Comparison of ENCODE assay signal across 24 cellular contexts in the genomic region with DNA sequence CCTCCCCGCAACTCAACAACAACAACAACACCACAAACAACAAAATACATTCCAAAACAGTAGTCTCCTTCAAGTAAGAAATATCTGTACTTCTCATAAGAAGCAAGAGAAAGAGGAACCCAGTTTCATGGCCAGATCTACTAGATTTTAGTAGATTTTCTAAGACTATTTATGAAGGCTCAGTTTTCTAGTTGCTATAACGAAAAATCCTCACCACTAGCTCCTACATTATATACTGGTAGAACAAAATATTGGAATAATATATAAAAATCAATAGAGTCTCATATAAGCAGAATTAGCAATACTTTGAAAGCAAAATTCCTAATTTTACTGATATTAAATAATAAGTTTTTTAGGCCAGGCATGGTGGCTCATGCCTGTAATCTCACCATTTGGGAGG.
DNase-seq lines count a peak whose midpoint lies in the region; ATAC-seq, FAIRE-seq and TF ChIP-seq lines count a peak whose summit lies in the region.
"Had no signal": no experiment of that assay in that cellular context is flagged by ENCODE, and none has a peak within 500 bp of the region (broad histone marks: within the 10 kb centered on the region; RNA-seq: fewer than 3 reads in every experiment).

No MANE protein-coding gene starts in this region.

- H3K27me3 Mint-ChIP-seq in dendritic cell treated with granulocyte-macrophage colony-stimulating factor and Interleukin-4, amounts not matched to agents 40 ng/mL and 50 ng/mL, for 4 days = no peaks in the 10 kb centered on the region
- H3K27me3 Mint-ChIP-seq: B cell; CD4-positive, alpha-beta memory T cell; CD8-positive, alpha-beta memory T cell had no signal

- H3K4me3 ChIP-seq in BLaER1 = no peak overlapping the region
- H3K4me3 ChIP-seq in HepG2 (replicated peaks in 1 of 3; ENCODE audit: insufficient read depth in 1 of 3, low read depth in 2 of 3, low read length in 3 of 3) = no peak overlapping the region
- H3K4me3 ChIP-seq in vagina = no peak overlapping the region
- H3K4me3 ChIP-seq: A549, GM12878 had no signal

- intact Hi-C loops in dendritic cell treated with granulocyte-macrophage colony-stimulating factor and Interleukin-4, amounts not matched to agents 40 ng/mL and 50 ng/mL, for 4 days (cut with micrococcal nuclease) = no loop called here
- intact Hi-C loops in HepG2 (cut with micrococcal nuclease; ENCODE audit: unreplicated experiment) (loop anchor here (1.0 to 10.0 kb wide), 2 partner anchors 262 to 685 kb away; no protein-coding TSS in a partner anchor), vagina (cut with DNase I) (no loop called here)

- TF ChIP-seq POLR2A in HepG2 (IDR thresholded peaks at IDR 0.05; ENCODE audit: insufficient read depth in 1 of 2, low read depth in 2 of 2, low read length in 2 of 2) (no peak), vagina (IDR thresholded peaks at IDR 0.05) (no peak)

- H3K36me3 ChIP-seq in BLaER1 (no peaks in the 10 kb centered on the region; the same call in 1 of the 2 replicates), HepG2 (replicated peaks in 1 of 2; ENCODE audit: control insufficient read depth in 1 of 2, insufficient read depth in 2 of 2, low read length in 2 of 2) (no peaks in the 10 kb centered on the region), vagina (peaks cover 0 to 11% of the 10 kb centered on the region in 2 donors)

- peak overlapping the region; percentile 19 for H3K27ac Mint-ChIP-seq in dendritic cell treated with granulocyte-macrophage colony-stimulating factor and Interleukin-4, amounts not matched to agents 40 ng/mL and 50 ng/mL, for 4 days
- H3K27ac Mint-ChIP-seq: B cell; CD4-positive, alpha-beta memory T cell had no signal

- no peaks in the 10 kb centered on the region for H3K4me1 Mint-ChIP-seq in dendritic cell treated with granulocyte-macrophage colony-stimulating factor and Interleukin-4, amounts not matched to agents 40 ng/mL and 50 ng/mL, for 4 days (ENCODE audit: low read depth)
- H3K4me1 Mint-ChIP-seq: B cell; CD4-positive, alpha-beta memory T cell had no signal

- BruUV-seq in HepG2 (replicated peaks; lab: Mats Ljungman, UMichigan) = no TSS peak

- H3K36me3 Mint-ChIP-seq in dendritic cell treated with granulocyte-macrophage colony-stimulating factor and Interleukin-4, amounts not matched to agents 40 ng/mL and 50 ng/mL, for 4 days (ENCODE audit: low read depth) = peaks cover 51% of the 10 kb centered on the region

- H3K9ac ChIP-seq in BLaER1 (no peak overlapping the region), HepG2 (ENCODE audit: insufficient read depth, low read depth, low read length) (no peak overlapping the region)

- no peaks in the 10 kb centered on the region for H3K27me3 ChIP-seq in BLaER1
- H3K27me3 ChIP-seq in HepG2 (ENCODE audit: control insufficient read depth in 1 of 2, insufficient read depth in 2 of 2, low read length in 2 of 2) = no peaks in the 10 kb centered on the region
- no peaks in the 10 kb centered on the region for H3K27me3 ChIP-seq in vagina

- no peak for TF ChIP-seq CTCF in HepG2 (CRISPR knock-in tag; IDR thresholded peaks at IDR 0.05)
- no peak for TF ChIP-seq CTCF in vagina (IDR thresholded peaks at IDR 0.05)

- TF ChIP-seq EP300 in HepG2 (IDR thresholded peaks at IDR 0.05; ENCODE audit: low read depth in 2 of 2, low read length in 2 of 2) (no peak), HepG2 (CRISPR knock-in tag; IDR thresholded peaks at IDR 0.05; ENCODE audit: borderline replicate concordance) (no peak)

- H3K4me1 ChIP-seq in BLaER1 = peaks cover 6% of the 10 kb centered on the region
- H3K4me1 ChIP-seq in HepG2 (ENCODE audit: insufficient read depth, low read length) = no peaks in the 10 kb centered on the region
- peaks cover 6% of the 10 kb centered on the region for H3K4me1 ChIP-seq in vagina

- no peaks in the 10 kb centered on the region for H3K79me2 ChIP-seq in HepG2 (ENCODE audit: insufficient read depth, low read length)

- no peak for ATAC-seq in HepG2
- ATAC-seq: A549, GM12878 had no signal

- FAIRE-seq in TTC549 (lab: Jason Lieb, UNC) = peak; percentile 36
- FAIRE-seq in HepG2 (lab: Jason Lieb, UNC) = no peak
- FAIRE-seq: A549, GM12878, GM12892, GM18507 had no signal

- no peak for TF ChIP-seq RAD21 in HepG2 (CRISPR knock-in tag; IDR thresholded peaks at IDR 0.05)

- CTCF ChIA-PET in HepG2 (lab: Yijun Ruan, JAX; ENCODE audit: low intra/inter-chr PET ratio, low total read pairs) = no interaction called here

- no peak overlapping the region for H2AFZ ChIP-seq in HepG2 (ENCODE audit: low read length)

- in situ Hi-C loops in HepG2 (cut with HindIII; ENCODE audit: extremely low pct_ligation_motif_present, low pct_unique_long_range_greater_than_20kb) = loop anchor here (10.0 kb wide), 1 partner anchor 265 kb away; no protein-coding TSS in a partner anchor

- H3K27ac ChIP-seq in BLaER1 = no peak overlapping the region
- H3K27ac ChIP-seq in HepG2 (ENCODE audit: extremely low read length, insufficient read depth, low read length) = no peak overlapping the region
- H3K27ac ChIP-seq in vagina = no peak overlapping the region
- H3K27ac ChIP-seq: 22Rv1, A549, C4-2B had no signal

- no peaks in the 10 kb centered on the region for H3K9me3 ChIP-seq in BLaER1
- no peaks in the 10 kb centered on the region for H3K9me3 ChIP-seq in HepG2 (ENCODE audit: low read length)
- no peaks in the 10 kb centered on the region for H3K9me3 ChIP-seq in vagina
- H3K9me3 ChIP-seq: A549 had no signal

- WGBS in HepG2 (ENCODE audit: low lambda C conversion rate) = 88% methylated on average over 2 of the region's 2 CpGs

- H3K4me2 ChIP-seq in BLaER1 = peak overlapping the region; percentile 53
- no peak overlapping the region for H3K4me2 ChIP-seq in HepG2 (ENCODE audit: low read depth, low read length)
- H3K4me2 ChIP-seq: A549 had no signal

- POLR2A ChIA-PET in HepG2 (lab: Yijun Ruan, JAX) = no interaction called here

- no peaks in the 10 kb centered on the region for H4K20me1 ChIP-seq in BLaER1
- H4K20me1 ChIP-seq in HepG2 (ENCODE audit: insufficient read depth, low read length) = no peaks in the 10 kb centered on the region

- no peak overlapping the region for H3K4me3 Mint-ChIP-seq in dendritic cell treated with granulocyte-macrophage colony-stimulating factor and Interleukin-4, amounts not matched to agents 40 ng/mL and 50 ng/mL, for 4 days
- H3K4me3 Mint-ChIP-seq: B cell; CD4-positive, alpha-beta memory T cell; CD8-positive, alpha-beta memory T cell had no signal

- DNase-seq in HepG2 (ENCODE audit: low spot score) = no peak
- no peak for DNase-seq in NCI-H1048 (lab: John Stamatoyannopoulos, UW)
- DNase-seq in vagina (ENCODE audit: extremely low spot score in 2 of 2) = no peak
- DNase-seq: AML-193; CD4-positive, alpha-beta memory T cell; CD8-positive, alpha-beta memory T cell; COR-L47; DMS 273 treated with DMSO at 0.1 percent for 48 hours; DMS153; DMS53; DMS79; DND-41; EL; GDM1 had no signal

- H3K9me3 Mint-ChIP-seq in dendritic cell treated with granulocyte-macrophage colony-stimulating factor and Interleukin-4, amounts not matched to agents 40 ng/mL and 50 ng/mL, for 4 days = no peaks in the 10 kb centered on the region
- H3K9me3 Mint-ChIP-seq: CD4-positive, alpha-beta memory T cell; CD8-positive, alpha-beta memory T cell had no signal

TF ChIP-seq in HepG2, 621 proteins besides CTCF, POLR2A, EP300 and RAD21 (continues in another document):
- TF ChIP-seq, protein P1, sequence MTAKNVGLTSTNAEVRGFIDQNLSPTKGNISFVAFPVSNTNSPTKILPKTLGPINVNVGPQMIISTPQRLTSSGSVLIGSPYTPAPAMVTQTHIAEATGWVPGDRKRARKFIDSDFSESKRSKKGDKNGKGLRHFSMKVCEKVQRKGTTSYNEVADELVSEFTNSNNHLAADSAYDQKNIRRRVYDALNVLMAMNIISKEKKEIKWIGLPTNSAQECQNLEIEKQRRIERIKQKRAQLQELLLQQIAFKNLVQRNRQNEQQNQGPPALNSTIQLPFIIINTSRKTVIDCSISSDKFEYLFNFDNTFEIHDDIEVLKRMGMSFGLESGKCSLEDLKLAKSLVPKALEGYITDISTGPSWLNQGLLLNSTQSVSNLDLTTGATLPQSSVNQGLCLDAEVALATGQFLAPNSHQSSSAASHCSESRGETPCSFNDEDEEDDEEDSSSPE (CRISPR knock-in tag; IDR thresholded peaks at IDR 0.05) = no peak
- no peak for TF ChIP-seq NFIB (CRISPR knock-in tag; IDR thresholded peaks at IDR 0.05; ENCODE audit: borderline replicate concordance)
- TF ChIP-seq ZNF121 (CRISPR knock-in tag; IDR thresholded peaks at IDR 0.05) = no peak
- no peak for TF ChIP-seq IKZF1 (IDR thresholded peaks at IDR 0.05)
- no peak for TF ChIP-seq ZBTB4 (CRISPR knock-in tag; IDR thresholded peaks at IDR 0.05; ENCODE audit: borderline replicate concordance)
- TF ChIP-seq MTERF4 (CRISPR knock-in tag; IDR thresholded peaks at IDR 0.05) = no peak
- TF ChIP-seq SMARCE1 (IDR thresholded peaks at IDR 0.05; ENCODE audit: borderline replicate concordance) = no peak
